9 cellular contexts compared by ENCODE assay signal in genomic region chr17:81958633-81959342, GRCh38. TPM values are rescaled to one million over a fixed set of nuclear protein-coding genes. Genes with fewer than 3 reads are reported as not detected.
DNase-seq lines count a peak whose midpoint lies in the region; ATAC-seq and TF ChIP-seq lines count a peak whose summit lies in the region.
"Had no signal": no experiment of that assay in that cellular context is flagged by ENCODE, and none has a peak within 500 bp of the region (broad histone marks: within the 10 kb centered on the region; RNA-seq: fewer than 3 reads in every experiment).

No MANE protein-coding gene starts in this region.

- peak overlapping the region; percentile 89 for H3K18ac ChIP-seq in neuronal stem cell (ENCODE audit: low read length)

- no peaks in the 10 kb centered on the region for H3K79me2 ChIP-seq in Loucy (ENCODE audit: insufficient read depth, low read length)

- H3K9me3 Mint-ChIP-seq in T-helper 1 cell treated with Interleukin-12 subunit alpha and Interleukin-12 subunit beta and Interleukin-4 antibody, amounts not matched to agents 30 μg/mL and 1 μg/mL, for 36 hours, result no peaks in the 10 kb centered on the region
- H3K9me3 Mint-ChIP-seq in dendritic cell treated with granulocyte-macrophage colony-stimulating factor and Interleukin-4, amounts not matched to agents 40 ng/mL and 50 ng/mL, for 4 days, result no peaks in the 10 kb centered on the region

- peak overlapping the region; percentile 96 for H3K14ac ChIP-seq in neuronal stem cell (ENCODE audit: low read length)

- peak overlapping the region; percentile 98 for H3K23ac ChIP-seq in neuronal stem cell (ENCODE audit: low read depth, low read length, poor library complexity)

- no peak overlapping the region for H4K91ac ChIP-seq in neuronal stem cell (ENCODE audit: low read depth, low read length, poor library complexity)

- intact Hi-C loops in dendritic cell treated with granulocyte-macrophage colony-stimulating factor and Interleukin-4, amounts not matched to agents 40 ng/mL and 50 ng/mL, for 4 days (cut with micrococcal nuclease), result loop anchor here (1.0 kb wide), 1 partner anchor 63 kb away; no protein-coding TSS in a partner anchor
- intact Hi-C loops in posterior cingulate gyrus (cut with DNase I), result loop anchor here (1.0 kb wide), 1 partner anchor 63 kb away; no protein-coding TSS in a partner anchor

- H3K4me3 ChIP-seq in Loucy (ENCODE audit: low read length, poor library complexity, severe bottlenecking) (no peak overlapping the region), neuronal stem cell (ENCODE audit: low read length in 2 of 2) (no peak overlapping the region)

- H4K8ac ChIP-seq in neuronal stem cell (ENCODE audit: low read depth, low read length), result no peak overlapping the region

- H3K36me3 ChIP-seq in Loucy (ENCODE audit: insufficient read depth, low read length) (no peaks in the 10 kb centered on the region), neuronal stem cell (replicated peaks in 1 of 2; ENCODE audit: control insufficient read depth in 2 of 2, insufficient read depth in 2 of 2, low read length in 2 of 2) (no peaks in the 10 kb centered on the region)

- ATAC-seq in GM19023 (IDR thresholded peaks at IDR 0.05; ENCODE audit: unreplicated experiment) (no peak), GM18511 (IDR thresholded peaks at IDR 0.05; ENCODE audit: unreplicated experiment) (no peak)

- H2AFZ ChIP-seq in Loucy (ENCODE audit: low read length) (0 out of 2 replicates have a peak overlapping the region, but pooled peaks have one; percentile 77), neuronal stem cell (ENCODE audit: low read length) (no peak overlapping the region)

- H3K27me3 Mint-ChIP-seq in T-helper 1 cell treated with Interleukin-12 subunit alpha and Interleukin-12 subunit beta and Interleukin-4 antibody, amounts not matched to agents 30 μg/mL and 1 μg/mL, for 36 hours (ENCODE audit: low read depth), result peaks cover 38% of the 10 kb centered on the region
- H3K27me3 Mint-ChIP-seq in dendritic cell treated with granulocyte-macrophage colony-stimulating factor and Interleukin-4, amounts not matched to agents 40 ng/mL and 50 ng/mL, for 4 days, result peaks cover 48% of the 10 kb centered on the region

- H3K27me3 ChIP-seq in Loucy (ENCODE audit: insufficient read depth, low read length, poor library complexity, severe bottlenecking) (no peaks in the 10 kb centered on the region), neuronal stem cell (ENCODE audit: control insufficient read depth in 3 of 3, insufficient read depth in 3 of 3, low read depth in 1 of 3, low read length in 3 of 3) (peaks cover 31 to 75% (median 61%) of the 10 kb centered on the region in 3 experiments)

- H3K4me2 ChIP-seq in Loucy (ENCODE audit: low read depth, low read length, poor library complexity, severe bottlenecking) (no peak overlapping the region), neuronal stem cell (ENCODE audit: insufficient read depth, low read length, poor library complexity, severe bottlenecking) (peak overlapping the region; percentile 49)

- no peaks in the 10 kb centered on the region for H3F3A ChIP-seq in Loucy (ENCODE audit: low read depth)

- TF ChIP-seq CTCF in Loucy (conservative IDR thresholded peaks at IDR 0.05; ENCODE audit: low read length), result no peak

- H3K4me1 ChIP-seq in Loucy (ENCODE audit: insufficient read depth, low read length, poor library complexity, severe bottlenecking), result no peaks in the 10 kb centered on the region
- peaks cover 2 to 4% of the 10 kb centered on the region in 2 donors for H3K4me1 ChIP-seq in neuronal stem cell (ENCODE audit: control insufficient read depth in 2 of 2, insufficient read depth in 1 of 2, low read depth in 1 of 2, low read length in 2 of 2)

- no peaks in the 10 kb centered on the region for H3K36me3 Mint-ChIP-seq in T-helper 1 cell treated with Interleukin-12 subunit alpha and Interleukin-12 subunit beta and Interleukin-4 antibody, amounts not matched to agents 30 μg/mL and 1 μg/mL, for 36 hours (ENCODE audit: low read depth)
- H3K36me3 Mint-ChIP-seq in dendritic cell treated with granulocyte-macrophage colony-stimulating factor and Interleukin-4, amounts not matched to agents 40 ng/mL and 50 ng/mL, for 4 days (ENCODE audit: low read depth), result no peaks in the 10 kb centered on the region

- H3K27ac ChIP-seq in neuronal stem cell (replicated peaks; ENCODE audit: low read length), result no peak overlapping the region

- peak overlapping the region; percentile 94 for H2BK120ac ChIP-seq in neuronal stem cell (ENCODE audit: low read depth, low read length)

- H4K20me1 ChIP-seq in Loucy (ENCODE audit: insufficient read depth, low read length, poor library complexity, severe bottlenecking), result no peaks in the 10 kb centered on the region

- peak overlapping the region; percentile 97 for H2AK5ac ChIP-seq in neuronal stem cell (ENCODE audit: low read depth, low read length)

- H3K4ac ChIP-seq in neuronal stem cell (ENCODE audit: low read length), result no peak overlapping the region

- WGBS in neuronal stem cell (ENCODE audit: extremely low coverage in 2 of 2, insufficient read length in 2 of 2, insufficient replicate concordance in 1 of 2), 2 donors, result no CpG with 5 or more reads among the region's 15 CpGs

- no peaks in the 10 kb centered on the region for H3K4me1 Mint-ChIP-seq in T-helper 1 cell treated with Interleukin-12 subunit alpha and Interleukin-12 subunit beta and Interleukin-4 antibody, amounts not matched to agents 30 μg/mL and 1 μg/mL, for 36 hours (ENCODE audit: low read depth)
- H3K4me1 Mint-ChIP-seq in dendritic cell treated with granulocyte-macrophage colony-stimulating factor and Interleukin-4, amounts not matched to agents 40 ng/mL and 50 ng/mL, for 4 days (ENCODE audit: low read depth), result peaks cover 4% of the 10 kb centered on the region

- peak overlapping the region; percentile 19 for H2BK15ac ChIP-seq in neuronal stem cell (ENCODE audit: low read length)

- no peak overlapping the region for H2BK5ac ChIP-seq in neuronal stem cell (ENCODE audit: low read length)

- H3K79me1 ChIP-seq in neuronal stem cell (ENCODE audit: low read depth, low read length), result peaks cover 1% of the 10 kb centered on the region

- DNase-seq in T-helper 1 cell (no peak), neuronal stem cell (ENCODE audit: low spot score) (no peak), posterior cingulate gyrus (no peak)

- H3K9ac ChIP-seq in Loucy (ENCODE audit: low read depth, low read length, poor library complexity, severe bottlenecking), result no peak overlapping the region
- H3K9ac ChIP-seq in neuronal stem cell (ENCODE audit: low read depth, low read length, poor library complexity), result no peak overlapping the region

- peak overlapping the region; percentile 51 for H3K4me3 Mint-ChIP-seq in T-helper 1 cell treated with Interleukin-12 subunit alpha and Interleukin-12 subunit beta and Interleukin-4 antibody, amounts not matched to agents 30 μg/mL and 1 μg/mL, for 36 hours
- peak overlapping the region; percentile 55 for H3K4me3 Mint-ChIP-seq in dendritic cell treated with granulocyte-macrophage colony-stimulating factor and Interleukin-4, amounts not matched to agents 40 ng/mL and 50 ng/mL, for 4 days

- no peak overlapping the region for H3K27ac Mint-ChIP-seq in T-helper 1 cell treated with Interleukin-12 subunit alpha and Interleukin-12 subunit beta and Interleukin-4 antibody, amounts not matched to agents 30 μg/mL and 1 μg/mL, for 36 hours
- H3K27ac Mint-ChIP-seq in dendritic cell treated with granulocyte-macrophage colony-stimulating factor and Interleukin-4, amounts not matched to agents 40 ng/mL and 50 ng/mL, for 4 days, result no peak overlapping the region

- H3K9me2 ChIP-seq in Loucy (replicated peaks; ENCODE audit: low read depth, low read length), result no peaks in the 10 kb centered on the region

- no peaks in the 10 kb centered on the region for H3K9me3 ChIP-seq in Loucy (ENCODE audit: insufficient read depth, low read depth, low read length)
- H3K9me3 ChIP-seq in neuronal stem cell (replicated peaks in 1 of 2; ENCODE audit: control insufficient read depth in 2 of 2, insufficient read depth in 1 of 2, low read depth in 1 of 2, low read length in 2 of 2), result no peaks in the 10 kb centered on the region

- H2BK12ac ChIP-seq in neuronal stem cell (ENCODE audit: low read length), result no peak overlapping the region

RNA-seq across cellular contexts. Expression of gene NOTUM, which starts 2.2 kb away (rescaled TPM):
- polyA plus RNA-seq in neuronal stem cell (2013, experiment 1 of 2), result 0.33 TPM
- 0.30 TPM for polyA plus RNA-seq in neuronal stem cell (2013, experiment 2 of 2)

RNA-seq across cellular contexts. Expression of gene MYADML2, which starts 11.8 kb away (rescaled TPM):
- 0.03 TPM for polyA plus RNA-seq in neuronal stem cell (2013, experiment 1 of 2)
- polyA plus RNA-seq in neuronal stem cell (2013, experiment 2 of 2), result 0.03 TPM
- polyA plus RNA-seq: urinary bladder had no signal

RNA-seq across cellular contexts. Expression of gene ASPSCR1, which starts 18.6 kb away (rescaled TPM):
- polyA plus RNA-seq in neuronal stem cell (2013, experiment 1 of 2), result 21.8 TPM
- 24.2 TPM for polyA plus RNA-seq in neuronal stem cell (2013, experiment 2 of 2)

RNA-seq across cellular contexts. Expression of gene PYCR1, which starts 21.7 kb away (rescaled TPM):
- polyA plus RNA-seq in neuronal stem cell (2013, experiment 1 of 2), result 53.9 TPM
- polyA plus RNA-seq in neuronal stem cell (2013, experiment 2 of 2), result 52.1 TPM

RNA-seq across cellular contexts. Expression of gene MAFG, which starts 31.3 kb away (rescaled TPM):
- polyA plus RNA-seq in neuronal stem cell (2013, experiment 1 of 2), result 16.1 TPM
- polyA plus RNA-seq in neuronal stem cell (2013, experiment 2 of 2), result 17.2 TPM
